ENCODE assay signal across 9 cellular contexts in the genomic region with DNA sequence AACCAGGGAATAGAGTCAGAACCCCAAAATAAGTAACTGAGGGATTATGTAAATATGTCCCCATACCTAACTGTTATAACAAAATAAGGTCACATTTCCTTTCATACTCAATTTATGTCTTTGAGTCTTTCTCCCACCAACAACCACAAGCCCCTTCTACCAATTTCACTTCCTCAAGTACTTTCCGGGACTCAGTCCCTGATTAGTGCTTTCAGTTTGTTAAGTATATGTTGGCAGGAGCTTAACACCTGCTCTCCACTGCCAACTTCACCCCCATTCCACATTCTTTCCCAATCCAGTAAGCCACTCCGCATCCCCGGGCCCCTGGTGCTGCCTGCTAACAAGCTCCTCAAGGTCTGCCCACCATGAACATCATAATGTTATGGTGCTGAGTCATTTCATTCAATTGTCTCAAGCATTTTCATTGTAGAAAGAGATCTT.
DNase-seq lines count a peak whose midpoint lies in the region; ATAC-seq, FAIRE-seq and TF ChIP-seq lines count a peak whose summit lies in the region.
"Had no signal": no experiment of that assay in that cellular context is flagged by ENCODE, and none has a peak within 500 bp of the region (broad histone marks: within the 10 kb centered on the region; RNA-seq: fewer than 3 reads in every experiment).

No MANE protein-coding gene starts in this region.

- H3K9ac ChIP-seq in astrocyte (ENCODE audit: low read length), result no peak overlapping the region

- H3K9me3 Mint-ChIP-seq in astrocyte (ENCODE audit: unreplicated experiment), result peaks cover 8% of the 10 kb centered on the region
- peaks cover 24% of the 10 kb centered on the region for H3K9me3 Mint-ChIP-seq in activated CD4-positive, alpha-beta T cell treated with anti-CD3 and anti-CD28 coated beads, Interleukin-2, amount 10 ng/mL, durations not matched to agents 24 days and 14 days

- no peaks in the 10 kb centered on the region for H3K27me3 ChIP-seq in astrocyte (ENCODE audit: insufficient read depth, low read length)
- no peaks in the 10 kb centered on the region for H3K27me3 ChIP-seq in BE2C

- no peaks in the 10 kb centered on the region for H4K20me1 ChIP-seq in astrocyte (ENCODE audit: insufficient read depth, low read length)

- intact Hi-C loops in activated CD4-positive, alpha-beta T cell treated with anti-CD3 and anti-CD28 coated beads, Interleukin-2, amount 10 ng/mL, durations not matched to agents 24 days and 14 days (cut with micrococcal nuclease), result no loop called here

- H3K27ac ChIP-seq in astrocyte (ENCODE audit: low read depth, low read length), result no peak overlapping the region

- H3K36me3 ChIP-seq in astrocyte (ENCODE audit: insufficient read depth, low read length) (no peaks in the 10 kb centered on the region), BE2C (no peaks in the 10 kb centered on the region; the same call in 1 of the 2 replicates)

- H3K79me2 ChIP-seq in astrocyte (ENCODE audit: insufficient read depth, low read length), result no peaks in the 10 kb centered on the region

- H3K27ac Mint-ChIP-seq in astrocyte (ENCODE audit: unreplicated experiment), result no peak overlapping the region
- no peak overlapping the region for H3K27ac Mint-ChIP-seq in activated CD4-positive, alpha-beta T cell treated with anti-CD3 and anti-CD28 coated beads, Interleukin-2, amount 10 ng/mL, durations not matched to agents 24 days and 14 days
- H3K27ac Mint-ChIP-seq: progenitor cell of endocrine pancreas had no signal

- no peak overlapping the region for H2AFZ ChIP-seq in astrocyte (ENCODE audit: low read depth, low read length)

- H3K4me1 ChIP-seq in astrocyte (ENCODE audit: insufficient read depth, low read length) (no peaks in the 10 kb centered on the region), BE2C (no peaks in the 10 kb centered on the region)

- H3K27me3 Mint-ChIP-seq in astrocyte (ENCODE audit: low read depth, unreplicated experiment), result no peaks in the 10 kb centered on the region
- peaks cover 7% of the 10 kb centered on the region for H3K27me3 Mint-ChIP-seq in activated CD4-positive, alpha-beta T cell treated with anti-CD3 and anti-CD28 coated beads, Interleukin-2, amount 10 ng/mL, durations not matched to agents 24 days and 14 days
- H3K27me3 Mint-ChIP-seq: progenitor cell of endocrine pancreas had no signal

- peak; percentile 98 for ATAC-seq in GM18499 (IDR thresholded peaks at IDR 0.05; ENCODE audit: insufficient read depth, unreplicated experiment)
- ATAC-seq in GM21447 (IDR thresholded peaks at IDR 0.05; ENCODE audit: unreplicated experiment), result peak; percentile 99
- ATAC-seq in HG03354 (IDR thresholded peaks at IDR 0.05; ENCODE audit: poor library complexity, severe bottlenecking, unreplicated experiment), result peak; percentile 98

- no peak overlapping the region for H3K4me3 Mint-ChIP-seq in astrocyte (ENCODE audit: unreplicated experiment)
- H3K4me3 Mint-ChIP-seq in activated CD4-positive, alpha-beta T cell treated with anti-CD3 and anti-CD28 coated beads, Interleukin-2, amount 10 ng/mL, durations not matched to agents 24 days and 14 days, result no peak overlapping the region

- no peak overlapping the region for H3K4me3 ChIP-seq in astrocyte (ENCODE audit: insufficient read depth, low read depth, low read length)
- H3K4me3 ChIP-seq in BE2C (ENCODE audit: low read depth, low read length), result no peak overlapping the region

- no peak for TF ChIP-seq CTCF in astrocyte (IDR thresholded peaks at IDR 0.05; ENCODE audit: insufficient read depth, low read depth, low read length)
- TF ChIP-seq CTCF in BE2C (IDR thresholded peaks at IDR 0.05; ENCODE audit: low read depth, low read length), result no peak

- H3K4me2 ChIP-seq in astrocyte (ENCODE audit: low read length), result peak overlapping the region; percentile 13

- peaks cover 6% of the 10 kb centered on the region for H3K36me3 Mint-ChIP-seq in astrocyte (ENCODE audit: low read depth, unreplicated experiment)
- H3K36me3 Mint-ChIP-seq in activated CD4-positive, alpha-beta T cell treated with anti-CD3 and anti-CD28 coated beads, Interleukin-2, amount 10 ng/mL, durations not matched to agents 24 days and 14 days (ENCODE audit: low read depth), result no peaks in the 10 kb centered on the region

- FAIRE-seq in astrocyte (lab: Jason Lieb, UNC), result no peak

- H3K9me3 ChIP-seq in astrocyte (ENCODE audit: insufficient read depth, low read depth, low read length) (peaks cover 6% of the 10 kb centered on the region), BE2C (no peaks in the 10 kb centered on the region)

- DNase-seq in astrocyte (ENCODE audit: low read depth), result peak; percentile 52
- DNase-seq in BE2C, result no peak
- DNase-seq in stimulated activated CD4-positive, alpha-beta T cell treated with anti-CD3 and anti-CD28 coated beads, Interleukin-4, amount 100 ng/mL, for 1 hour, result no peak
- no peak for DNase-seq in NCI-H526 treated with DMSO at 0.1 percent for 48 hours (lab: John Stamatoyannopoulos, UW)
- no peak for DNase-seq in activated CD4-positive, alpha-beta T cell treated with anti-CD3 and anti-CD28 coated beads, Interleukin-2, amount 10 ng/mL, durations not matched to agents 24 days and 14 days

- H3K4me1 Mint-ChIP-seq in astrocyte (ENCODE audit: low read depth, unreplicated experiment), result peaks cover 3% of the 10 kb centered on the region
- peaks cover 4% of the 10 kb centered on the region for H3K4me1 Mint-ChIP-seq in activated CD4-positive, alpha-beta T cell treated with anti-CD3 and anti-CD28 coated beads, Interleukin-2, amount 10 ng/mL, durations not matched to agents 24 days and 14 days
